In genomic region chr18:63315879-63316278, GRCh38 we compare ENCODE assay signal across 11 cellular contexts. TPM values are rescaled to one million over a fixed set of nuclear protein-coding genes. Genes with fewer than 3 reads are reported as not detected.
DNase-seq lines count a peak whose midpoint lies in the region; ATAC-seq and FAIRE-seq lines count a peak whose summit lies in the region.
"Had no signal": no experiment of that assay in that cellular context is flagged by ENCODE, and none has a peak within 500 bp of the region (broad histone marks: within the 10 kb centered on the region; RNA-seq: fewer than 3 reads in every experiment).

No MANE protein-coding gene starts in this region.

- POLR2A ChIA-PET in naive thymus-derived CD8-positive, alpha-beta T cell (lab: Charles Lee) = interaction anchor here (6.2 kb wide), 1 partner anchor 16 kb away, joined by 42 read pairs; no protein-coding TSS in a partner anchor

- H3K9me3 Mint-ChIP-seq in activated T-helper 2 cell treated with anti-CD3 and anti-CD28 coated beads, Interferon-gamma antibody, Interleukin-2, Interleukin-4, amounts not matched to agents 10 μg/mL and 5 μg/mL and 100 μg/mL, durations not matched to agents 14 hours and 24 hours and 36 hours = no peaks in the 10 kb centered on the region
- no peaks in the 10 kb centered on the region for H3K9me3 Mint-ChIP-seq in naive thymus-derived CD8-positive, alpha-beta T cell

- no peaks in the 10 kb centered on the region for H3K27me3 ChIP-seq in BLaER1

- no peak for DNase-seq in GM19239 (ENCODE audit: insufficient read length, low spot score)
- DNase-seq in activated T-helper 2 cell treated with anti-CD3 and anti-CD28 coated beads, Interferon-gamma antibody, Interleukin-2, Interleukin-4, amounts not matched to agents 10 μg/mL and 5 μg/mL and 100 μg/mL, durations not matched to agents 14 hours and 24 hours and 36 hours (ENCODE audit: low spot score) = no peak
- DNase-seq in naive thymus-derived CD8-positive, alpha-beta T cell = no peak
- no peak for DNase-seq in posterior cingulate gyrus
- DNase-seq: activated gamma-delta T cell, head of caudate nucleus, NCI-H2171 treated with DMSO at 0.1 percent for 48 hours had no signal

- peak overlapping the region; percentile 72 for H3K4me2 ChIP-seq in BLaER1

- peaks cover 61% of the 10 kb centered on the region for H3K4me1 ChIP-seq in BLaER1

- H3K36me3 Mint-ChIP-seq in activated T-helper 2 cell treated with anti-CD3 and anti-CD28 coated beads, Interferon-gamma antibody, Interleukin-2, Interleukin-4, amounts not matched to agents 10 μg/mL and 5 μg/mL and 100 μg/mL, durations not matched to agents 14 hours and 24 hours and 36 hours (ENCODE audit: low read depth) = peaks cover 71% of the 10 kb centered on the region
- H3K36me3 Mint-ChIP-seq in naive thymus-derived CD8-positive, alpha-beta T cell = peaks cover 5 to 15% (median 5%) of the 10 kb centered on the region in 3 donors

- H3K4me1 Mint-ChIP-seq in activated T-helper 2 cell treated with anti-CD3 and anti-CD28 coated beads, Interferon-gamma antibody, Interleukin-2, Interleukin-4, amounts not matched to agents 10 μg/mL and 5 μg/mL and 100 μg/mL, durations not matched to agents 14 hours and 24 hours and 36 hours (ENCODE audit: low read depth) = peaks cover 47% of the 10 kb centered on the region
- H3K4me1 Mint-ChIP-seq in naive thymus-derived CD8-positive, alpha-beta T cell = peaks cover 31 to 87% (median 67%) of the 10 kb centered on the region in 4 donors

- peaks cover 32% of the 10 kb centered on the region; the same call in 1 of the 2 replicates for H3K36me3 ChIP-seq in BLaER1

- H3K9ac ChIP-seq in BLaER1 = peak overlapping the region; percentile 97; the same call in 1 of the 2 replicates

- peak overlapping the region; percentile 8; the same call in 1 of the 2 replicates for H3K27ac ChIP-seq in BLaER1

- H3K27ac Mint-ChIP-seq in activated T-helper 2 cell treated with anti-CD3 and anti-CD28 coated beads, Interferon-gamma antibody, Interleukin-2, Interleukin-4, amounts not matched to agents 10 μg/mL and 5 μg/mL and 100 μg/mL, durations not matched to agents 14 hours and 24 hours and 36 hours = peak overlapping the region; percentile 43
- peak overlapping the region in 8 of 10 donors; percentile 35 to 93 (median 73) for H3K27ac Mint-ChIP-seq in naive thymus-derived CD8-positive, alpha-beta T cell

- H4K20me1 ChIP-seq in BLaER1 = peaks cover 79% of the 10 kb centered on the region

- peak overlapping the region; percentile 88 for H3K4me3 Mint-ChIP-seq in activated T-helper 2 cell treated with anti-CD3 and anti-CD28 coated beads, Interferon-gamma antibody, Interleukin-2, Interleukin-4, amounts not matched to agents 10 μg/mL and 5 μg/mL and 100 μg/mL, durations not matched to agents 14 hours and 24 hours and 36 hours (ENCODE audit: low read depth)
- peak overlapping the region; percentile 64 to 100 (median 94) for H3K4me3 Mint-ChIP-seq in naive thymus-derived CD8-positive, alpha-beta T cell

- no peaks in the 10 kb centered on the region for H3K9me3 ChIP-seq in BLaER1

- H3K4me3 ChIP-seq in BLaER1 = peak overlapping the region; percentile 92

- no peaks in the 10 kb centered on the region for H3K27me3 Mint-ChIP-seq in activated T-helper 2 cell treated with anti-CD3 and anti-CD28 coated beads, Interferon-gamma antibody, Interleukin-2, Interleukin-4, amounts not matched to agents 10 μg/mL and 5 μg/mL and 100 μg/mL, durations not matched to agents 14 hours and 24 hours and 36 hours (ENCODE audit: low read depth)
- H3K27me3 Mint-ChIP-seq in naive thymus-derived CD8-positive, alpha-beta T cell = no peaks in the 10 kb centered on the region

- peak; percentile 78 for FAIRE-seq in GM19239 (lab: Jason Lieb, UNC)

- intact Hi-C loops in activated T-helper 2 cell treated with anti-CD3 and anti-CD28 coated beads, Interferon-gamma antibody, Interleukin-2, Interleukin-4, amounts not matched to agents 10 μg/mL and 5 μg/mL and 100 μg/mL, durations not matched to agents 14 hours and 24 hours and 36 hours (cut with micrococcal nuclease) = loop anchor here (1.0 to 10.0 kb wide), 6 partner anchors 16 to 789 kb away; partner anchors contain the start of genes PHLPP1 and VPS4B
- intact Hi-C loops in posterior cingulate gyrus (cut with DNase I) = loop anchor here (5.0 kb wide), 1 partner anchor 59 kb away; no protein-coding TSS in a partner anchor

- no peak for ATAC-seq in naive thymus-derived CD8-positive, alpha-beta T cell
- ATAC-seq in GM18502 (IDR thresholded peaks at IDR 0.05; ENCODE audit: poor library complexity, unreplicated experiment) (no peak), HG03342 (IDR thresholded peaks at IDR 0.05; ENCODE audit: unreplicated experiment) (no peak), GM21786 (IDR thresholded peaks at IDR 0.05; ENCODE audit: unreplicated experiment) (no peak)

RNA-seq across cellular contexts. Expression of gene BCL2, which starts 3.7 kb away (rescaled TPM):
- total RNA-seq in activated T-helper 2 cell treated with anti-CD3 and anti-CD28 coated beads, Interferon-gamma antibody, Interleukin-2, Interleukin-4, amounts not matched to agents 10 μg/mL and 5 μg/mL and 100 μg/mL, durations not matched to agents 14 hours and 24 hours and 36 hours = 76.1 and 79.0 TPM in 2 replicates
- total RNA-seq in naive thymus-derived CD8-positive, alpha-beta T cell = 10 to 100 TPM; 32.9 to 33.1 TPM
- polyA plus RNA-seq in naive thymus-derived CD8-positive, alpha-beta T cell = 10 to 100 TPM; 24.3 to 40.2 (median 31.3) TPM

RNA-seq across cellular contexts. Expression of gene KDSR, which starts 51.1 kb away (rescaled TPM):
- 73.3 and 76.1 TPM in 2 replicates for total RNA-seq in activated T-helper 2 cell treated with anti-CD3 and anti-CD28 coated beads, Interferon-gamma antibody, Interleukin-2, Interleukin-4, amounts not matched to agents 10 μg/mL and 5 μg/mL and 100 μg/mL, durations not matched to agents 14 hours and 24 hours and 36 hours
- total RNA-seq in naive thymus-derived CD8-positive, alpha-beta T cell = 10 to 100 TPM; 49.1 to 50.6 TPM
- polyA plus RNA-seq in naive thymus-derived CD8-positive, alpha-beta T cell = 10 to 100 TPM; 55.9 to 66.9 (median 65.4) TPM
